ENCODE assay signal across 8 cellular contexts in the genomic region with DNA sequence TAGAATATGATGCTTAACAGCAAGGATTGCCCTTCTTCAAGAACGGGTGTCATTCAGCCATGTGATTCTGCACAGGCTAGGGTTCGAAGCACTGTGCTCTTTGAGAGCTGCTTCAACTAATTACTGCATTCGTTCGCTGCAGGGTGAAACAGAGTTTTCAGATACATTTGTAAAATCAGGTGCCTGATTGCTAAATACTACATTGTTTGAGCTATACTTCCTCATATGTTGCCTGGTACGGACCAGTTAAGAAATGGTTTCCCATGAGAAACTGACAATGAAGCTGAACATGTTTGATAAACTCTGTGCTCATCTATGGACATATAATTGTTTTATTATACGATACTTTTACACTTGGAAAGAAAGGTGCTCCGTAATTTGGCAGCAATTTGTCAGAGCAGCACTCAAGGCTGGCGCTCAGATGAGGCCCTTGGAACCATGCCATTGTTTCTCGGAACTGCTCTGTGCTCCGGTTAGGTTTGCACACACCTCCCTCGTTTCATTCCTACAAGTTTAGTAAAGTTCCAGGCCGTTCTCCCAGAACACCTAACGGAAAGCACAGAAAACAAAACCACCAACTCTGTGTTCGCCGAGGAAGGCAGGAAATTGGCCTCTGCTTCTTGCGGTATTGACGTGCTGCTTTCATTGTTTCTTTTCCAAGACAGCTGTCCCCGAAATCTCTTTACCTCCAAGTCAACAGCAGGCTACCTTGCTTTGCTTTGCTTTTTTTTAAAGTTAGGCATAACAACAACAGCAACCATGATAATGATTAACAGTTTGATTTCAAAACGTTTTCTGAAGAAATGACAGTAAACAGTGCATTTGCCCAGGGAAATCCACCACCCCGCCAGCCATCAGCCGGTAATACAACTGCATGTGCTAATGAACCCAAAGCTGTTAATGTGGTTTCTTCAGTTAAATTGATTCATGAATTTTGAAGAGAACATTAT.
DNase-seq lines count a peak whose midpoint lies in the region; ATAC-seq lines count a peak whose summit lies in the region.
"Had no signal": no experiment of that assay in that cellular context is flagged by ENCODE, and none has a peak within 500 bp of the region (broad histone marks: within the 10 kb centered on the region; RNA-seq: fewer than 3 reads in every experiment).

No MANE protein-coding gene starts in this region.

- DNase-seq in NCI-H2171 (lab: John Stamatoyannopoulos, UW) (peak; percentile 56), head of caudate nucleus (peak in 22 of 42 donors; percentile 5 to 49 (median 18)), sciatic nerve (ENCODE audit: low spot score) (peak; percentile 59), pons (ENCODE audit: low spot score) (no peak), NCI-H2196 treated with DMSO at 0.1 percent for 48 hours (lab: John Stamatoyannopoulos, UW; ENCODE audit: unreplicated experiment) (no peak)

- ATAC-seq in GM21381 (IDR thresholded peaks at IDR 0.05; ENCODE audit: unreplicated experiment) (peak; percentile 54), sciatic nerve (peak; percentile 56), GM18868 (IDR thresholded peaks at IDR 0.05; ENCODE audit: unreplicated experiment) (no peak)
- ATAC-seq: GM12878 had no signal

- intact Hi-C loops in head of caudate nucleus (cut with DNase I): no loop called here
- intact Hi-C loops in sciatic nerve (cut with DNase I): loop anchor here (5.0 kb wide), 1 partner anchor 1165 kb away; no protein-coding TSS in a partner anchor

Comparison
In these comparisons a context has a peak if more than half of its experiments do, and no peak if none do; other contexts are left out.
1. DNase-seq: peak in NCI-H2171 (single experiment), head of caudate nucleus (22 of 42) and sciatic nerve (single experiment); none in pons (single experiment) and NCI-H2196 treated with DMSO at 0.1 percent for 48 hours (single experiment).